ENCODE assay signal across 14 cellular contexts in genomic region chr17:57918017-57918895, GRCh38. TPM values are rescaled to one million over a fixed set of nuclear protein-coding genes. Genes with fewer than 3 reads are reported as not detected.
A peak's percentile ranks its signal among the peaks of the same experiment; 100 is the strongest.
DNase-seq lines count a peak whose midpoint lies in the region; ATAC-seq and TF ChIP-seq lines count a peak whose summit lies in the region.
"Had no signal": no experiment of that assay in that cellular context is flagged by ENCODE, and none has a peak within 500 bp of the region (broad histone marks: within the 10 kb centered on the region; RNA-seq: fewer than 3 reads in every experiment).

No MANE protein-coding gene starts in this region.

- H3K9ac ChIP-seq in mesendoderm (ENCODE audit: low read length), result no peak overlapping the region

- no peak overlapping the region for H3K27ac Mint-ChIP-seq in stimulated activated memory B cell treated with anti-CD40 and anti-IgM and Interleukin-4, amounts not matched to agents 10 μg/mL and 1 μg/mL and 100 μg/mL, for 72 hours
- H3K27ac Mint-ChIP-seq: activated B cell treated with CpG ODN at 0.5 μM for 24 hours; activated naive CD4-positive, alpha-beta T cell treated with anti-CD3 and anti-CD28 coated beads, Interleukin-2, amount 50 U/mL, for 72 hours; B cell had no signal

- H2BK120ac ChIP-seq in mesendoderm (ENCODE audit: low read depth, low read length), result peak overlapping the region; percentile 8

- no peak for TF ChIP-seq CTCF in choroid plexus epithelial cell (conservative IDR thresholded peaks at IDR 0.05; ENCODE audit: low read depth, low read length)
- TF ChIP-seq CTCF in vagina (IDR thresholded peaks at IDR 0.05), result no peak

- peaks cover 3% of the 10 kb centered on the region for H3K79me2 ChIP-seq in mesendoderm (ENCODE audit: control insufficient read depth, insufficient read depth, low read length)

- no peak overlapping the region for H3K18ac ChIP-seq in mesendoderm (ENCODE audit: low read length)

- no peak overlapping the region for H3K23ac ChIP-seq in mesendoderm (ENCODE audit: low read length)

- peaks cover 4% of the 10 kb centered on the region for H3K79me1 ChIP-seq in mesendoderm (ENCODE audit: low read length)

- peak overlapping the region; percentile 69 for H3K56ac ChIP-seq in mesendoderm (ENCODE audit: low read length)

- H3K27me3 ChIP-seq in right cardiac atrium (ENCODE audit: control insufficient read depth, insufficient read depth) (no peaks in the 10 kb centered on the region), mesendoderm (ENCODE audit: insufficient read depth, low read length, poor library complexity) (no peaks in the 10 kb centered on the region), vagina (no peaks in the 10 kb centered on the region)

- H3K27me3 Mint-ChIP-seq in stimulated activated memory B cell treated with anti-CD40 and anti-IgM and Interleukin-4, amounts not matched to agents 10 μg/mL and 1 μg/mL and 100 μg/mL, for 72 hours, result peaks cover 48% of the 10 kb centered on the region

- no peaks in the 10 kb centered on the region for H3K9me3 ChIP-seq in right cardiac atrium (ENCODE audit: control insufficient read depth, low read length)
- H3K9me3 ChIP-seq in vagina, result no peaks in the 10 kb centered on the region

- H2AK5ac ChIP-seq in mesendoderm (ENCODE audit: low read length), result no peak overlapping the region

- ATAC-seq in right cardiac atrium (peak in 1 of 2 donors; percentile 4), Right ventricle myocardium inferior (no peak)
- ATAC-seq in stimulated activated memory B cell treated with anti-CD40 and anti-IgM and Interleukin-4, amounts not matched to agents 10 μg/mL and 1 μg/mL and 100 μg/mL, for 72 hours, result no peak
- ATAC-seq: activated naive CD4-positive, alpha-beta T cell treated with anti-CD3 and anti-CD28 coated beads, Interleukin-2, amount 50 U/mL, for 72 hours had no signal

- H3K4me3 ChIP-seq in right cardiac atrium (ENCODE audit: low read length), result no peak overlapping the region
- no peak overlapping the region for H3K4me3 ChIP-seq in choroid plexus epithelial cell (ENCODE audit: low read depth, low read length)
- no peak overlapping the region for H3K4me3 ChIP-seq in mesendoderm (ENCODE audit: low read length)
- no peak overlapping the region for H3K4me3 ChIP-seq in vagina

- no peaks in the 10 kb centered on the region for H3K9me3 Mint-ChIP-seq in stimulated activated memory B cell treated with anti-CD40 and anti-IgM and Interleukin-4, amounts not matched to agents 10 μg/mL and 1 μg/mL and 100 μg/mL, for 72 hours
- H3K9me3 Mint-ChIP-seq: activated B cell treated with CpG ODN at 0.5 μM for 24 hours; activated naive CD4-positive, alpha-beta T cell treated with anti-CD3 and anti-CD28 coated beads, Interleukin-2, amount 50 U/mL, for 72 hours; naive B cell had no signal

- no peak overlapping the region for H2BK15ac ChIP-seq in mesendoderm (replicated peaks; ENCODE audit: low read depth)

- TF ChIP-seq POLR2A in vagina (IDR thresholded peaks at IDR 0.05), result no peak

- peak overlapping the region; percentile 69 for H3K27ac ChIP-seq in right cardiac atrium (ENCODE audit: low read length)
- H3K27ac ChIP-seq in mesendoderm (ENCODE audit: low read depth, low read length), result no peak overlapping the region
- H3K27ac ChIP-seq in vagina, result peak overlapping the region; percentile 26

- H3K36me3 ChIP-seq in mesendoderm (ENCODE audit: control insufficient read depth, insufficient read depth, low read length) (no peaks in the 10 kb centered on the region), vagina (no peaks in the 10 kb centered on the region)

- H3K4me2 ChIP-seq in mesendoderm (ENCODE audit: low read length), result no peak overlapping the region

- peak overlapping the region; percentile 3 for H2BK5ac ChIP-seq in mesendoderm (ENCODE audit: low read length)

- no peak overlapping the region for H4K8ac ChIP-seq in mesendoderm (ENCODE audit: low read depth, low read length)

- peak overlapping the region; percentile 56 for H3K4ac ChIP-seq in mesendoderm (ENCODE audit: low read depth, low read length)

- no peaks in the 10 kb centered on the region for H3K4me1 Mint-ChIP-seq in stimulated activated memory B cell treated with anti-CD40 and anti-IgM and Interleukin-4, amounts not matched to agents 10 μg/mL and 1 μg/mL and 100 μg/mL, for 72 hours
- H3K4me1 Mint-ChIP-seq: activated B cell treated with CpG ODN at 0.5 μM for 24 hours, B cell had no signal

- WGBS in right cardiac atrium, result 52% methylated on average over 5 of the region's 5 CpGs
- WGBS in mesendoderm (ENCODE audit: extremely low coverage, insufficient coverage, low lambda C conversion rate), result no CpG with 5 or more reads among the region's 5 CpGs

- peaks cover 32% of the 10 kb centered on the region for H3K4me1 ChIP-seq in right cardiac atrium (ENCODE audit: control insufficient read depth, insufficient read depth, low read length)
- H3K4me1 ChIP-seq in mesendoderm (ENCODE audit: control insufficient read depth, low read depth, low read length), result peaks cover 18% of the 10 kb centered on the region
- H3K4me1 ChIP-seq in vagina, result peaks cover 86% of the 10 kb centered on the region

- intact Hi-C loops in right cardiac atrium (cut with DNase I), result no loop called here
- intact Hi-C loops in Right ventricle myocardium inferior (cut with DNase I), result no loop called here
- intact Hi-C loops in vagina (cut with DNase I), result no loop called here

- H3K36me3 Mint-ChIP-seq in stimulated activated memory B cell treated with anti-CD40 and anti-IgM and Interleukin-4, amounts not matched to agents 10 μg/mL and 1 μg/mL and 100 μg/mL, for 72 hours, result no peaks in the 10 kb centered on the region
- H3K36me3 Mint-ChIP-seq: activated naive CD4-positive, alpha-beta T cell treated with anti-CD3 and anti-CD28 coated beads, Interleukin-2, amount 50 U/mL, for 72 hours; naive B cell had no signal

- DNase-seq in right cardiac atrium (peak in 1 of 3 donors; percentile 10), Right ventricle myocardium inferior (ENCODE audit: missing footprints) (no peak), choroid plexus epithelial cell (ENCODE audit: low read depth) (peak; percentile 61), mesendoderm (peak; percentile 81), vagina (ENCODE audit: extremely low spot score in 2 of 2) (no peak), DMS153 treated with DMSO at 0.1 percent for 48 hours (lab: John Stamatoyannopoulos, UW; ENCODE audit: unreplicated experiment) (no peak)
- DNase-seq in activated CD4-positive, alpha-beta T cell treated with anti-CD3 and anti-CD28 coated beads, Interleukin-2, amount 50 U/mL, for 1 hour, result no peak
- DNase-seq: activated B cell treated with CpG ODN at 0.5 μM for 24 hours; MV-4-11; naive B cell; stimulated activated CD4-positive, alpha-beta T cell treated with anti-CD3 and anti-CD28 coated beads, Interleukin-4, amount 100 ng/mL, for 24 hours had no signal

- H3K4me3 Mint-ChIP-seq in stimulated activated memory B cell treated with anti-CD40 and anti-IgM and Interleukin-4, amounts not matched to agents 10 μg/mL and 1 μg/mL and 100 μg/mL, for 72 hours, result no peak overlapping the region
- H3K4me3 Mint-ChIP-seq: activated B cell treated with CpG ODN at 0.5 μM for 24 hours, B cell, naive B cell had no signal

- H4K5ac ChIP-seq in mesendoderm (ENCODE audit: low read length), result no peak overlapping the region

RNA-seq across cellular contexts. Expression of gene CUEDC1, which starts 37.0 kb away (rescaled TPM):
- total RNA-seq in right cardiac atrium (10 to 100 TPM; 53.1 to 60.5 (median 55.1) TPM), Right ventricle myocardium inferior (49.1 TPM), vagina (28.7 TPM)
- polyA plus RNA-seq in right cardiac atrium, result 41.0 TPM
- polyA plus RNA-seq in mesendoderm (2013, experiment 1 of 2), result 7.0 TPM
- polyA plus RNA-seq in mesendoderm (2013, experiment 2 of 2), result 7.6 TPM
- total RNA-seq: activated B cell treated with CpG ODN at 0.5 μM for 24 hours, B cell had no signal

Comparison
In these comparisons a context has a peak if more than half of its experiments do, and no peak if none do; other contexts are left out.
1. DNase-seq: peak in choroid plexus epithelial cell (single experiment) and mesendoderm (single experiment); none in Right ventricle myocardium inferior (single experiment), vagina (0 of 2), activated CD4-positive, alpha-beta T cell treated with anti-CD3 and anti-CD28 coated beads, Interleukin-2, amount 50 U/mL, for 1 hour (single experiment) and DMS153 treated with DMSO at 0.1 percent for 48 hours (single experiment).